In genomic region chr10:19954601-19955000, GRCh38 we compare ENCODE assay signal across 7 cellular contexts.
"Had no signal": no experiment of that assay in that cellular context is flagged by ENCODE, and none has a peak within 500 bp of the region (broad histone marks: within the 10 kb centered on the region; RNA-seq: fewer than 3 reads in every experiment).

No MANE protein-coding gene starts in this region.

- FAIRE-seq: G401.6, GM12878, GM12891, GM12892, GM19239 had no signal

- ATAC-seq: GM12878 had no signal

- DNase-seq: GDM1, GF-D8 had no signal

- H3K4me3 ChIP-seq: GM12878 had no signal
